1 cellular context compared by ENCODE assay signal in genomic region chr5:90866333-90866732, GRCh38.
TF ChIP-seq lines count a peak whose summit lies in the region.

No MANE protein-coding gene starts in this region.

TF ChIP-seq in HepG2, 621 proteins besides CTCF, POLR2A, EP300 and RAD21 (continued from another document):
- TF ChIP-seq ZKSCAN8 (CRISPR knock-in tag; IDR thresholded peaks at IDR 0.05; ENCODE audit: borderline replicate concordance): no peak
